In the genomic region with DNA sequence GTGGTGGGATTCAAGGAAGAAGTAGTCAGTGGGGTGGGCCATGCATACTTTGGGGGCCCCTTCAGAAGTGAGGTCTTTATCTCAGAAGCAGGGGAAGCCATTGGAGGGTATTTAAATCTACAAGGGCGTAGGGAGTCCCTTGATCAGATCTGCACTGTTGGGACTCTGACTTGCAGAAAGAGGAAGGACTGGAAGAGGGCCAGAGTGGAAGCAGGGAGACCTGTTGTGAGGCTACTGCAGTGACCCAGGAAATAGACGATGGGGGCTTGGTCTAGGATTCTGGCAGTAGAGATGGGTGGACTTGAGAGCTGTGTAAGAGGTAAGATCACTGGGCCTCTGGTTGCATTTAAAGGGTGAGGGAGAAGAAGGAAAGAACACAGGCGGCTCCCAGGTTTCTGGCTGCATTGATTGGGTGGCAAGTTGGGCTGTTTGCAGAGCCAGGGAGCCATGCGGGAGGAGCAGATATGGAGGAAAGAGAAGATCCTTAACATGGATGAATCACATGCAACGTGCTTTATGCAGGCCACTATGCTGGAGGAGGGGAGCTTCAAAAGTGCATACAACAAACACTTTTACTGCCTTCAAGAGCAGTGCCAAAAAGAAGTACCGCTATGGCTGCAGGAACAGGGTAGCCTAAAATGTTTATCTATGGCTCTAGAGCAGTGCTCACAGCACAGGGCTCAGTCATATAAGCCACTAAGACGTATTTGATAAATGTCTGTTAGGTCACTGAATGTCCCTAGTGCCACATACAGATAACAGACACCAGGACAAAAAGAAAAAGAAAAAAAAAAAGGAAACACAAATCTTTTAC, we compare ENCODE assay signal across 1 cellular context.
TF ChIP-seq lines count a peak whose summit lies in the region.

No MANE protein-coding gene starts in this region.

TF ChIP-seq in HCT116, 20 proteins besides CTCF, POLR2A, EP300 and RAD21 (continued from another document):
- TF ChIP-seq, protein P1, sequence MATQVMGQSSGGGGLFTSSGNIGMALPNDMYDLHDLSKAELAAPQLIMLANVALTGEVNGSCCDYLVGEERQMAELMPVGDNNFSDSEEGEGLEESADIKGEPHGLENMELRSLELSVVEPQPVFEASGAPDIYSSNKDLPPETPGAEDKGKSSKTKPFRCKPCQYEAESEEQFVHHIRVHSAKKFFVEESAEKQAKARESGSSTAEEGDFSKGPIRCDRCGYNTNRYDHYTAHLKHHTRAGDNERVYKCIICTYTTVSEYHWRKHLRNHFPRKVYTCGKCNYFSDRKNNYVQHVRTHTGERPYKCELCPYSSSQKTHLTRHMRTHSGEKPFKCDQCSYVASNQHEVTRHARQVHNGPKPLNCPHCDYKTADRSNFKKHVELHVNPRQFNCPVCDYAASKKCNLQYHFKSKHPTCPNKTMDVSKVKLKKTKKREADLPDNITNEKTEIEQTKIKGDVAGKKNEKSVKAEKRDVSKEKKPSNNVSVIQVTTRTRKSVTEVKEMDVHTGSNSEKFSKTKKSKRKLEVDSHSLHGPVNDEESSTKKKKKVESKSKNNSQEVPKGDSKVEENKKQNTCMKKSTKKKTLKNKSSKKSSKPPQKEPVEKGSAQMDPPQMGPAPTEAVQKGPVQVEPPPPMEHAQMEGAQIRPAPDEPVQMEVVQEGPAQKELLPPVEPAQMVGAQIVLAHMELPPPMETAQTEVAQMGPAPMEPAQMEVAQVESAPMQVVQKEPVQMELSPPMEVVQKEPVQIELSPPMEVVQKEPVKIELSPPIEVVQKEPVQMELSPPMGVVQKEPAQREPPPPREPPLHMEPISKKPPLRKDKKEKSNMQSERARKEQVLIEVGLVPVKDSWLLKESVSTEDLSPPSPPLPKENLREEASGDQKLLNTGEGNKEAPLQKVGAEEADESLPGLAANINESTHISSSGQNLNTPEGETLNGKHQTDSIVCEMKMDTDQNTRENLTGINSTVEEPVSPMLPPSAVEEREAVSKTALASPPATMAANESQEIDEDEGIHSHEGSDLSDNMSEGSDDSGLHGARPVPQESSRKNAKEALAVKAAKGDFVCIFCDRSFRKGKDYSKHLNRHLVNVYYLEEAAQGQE (IDR thresholded peaks at IDR 0.05; ENCODE audit: low read depth), result no peak
- TF ChIP-seq TCF7L2 (IDR thresholded peaks at IDR 0.05; ENCODE audit: borderline replicate concordance, extremely low read depth, insufficient read depth, insufficient read length), result no peak
- no peak for TF ChIP-seq ZFX (IDR thresholded peaks at IDR 0.05)
- TF ChIP-seq JUND (IDR thresholded peaks at IDR 0.05), result no peak
- TF ChIP-seq POLR2AphosphoS5 (IDR thresholded peaks at IDR 0.05; ENCODE audit: low read depth, low read length), result no peak
